ENCODE assay signal across 21 cellular contexts in genomic region chr1:13996334-13996733, GRCh38.
"Had no signal": no experiment of that assay in that cellular context is flagged by ENCODE, and none has a peak within 500 bp of the region (broad histone marks: within the 10 kb centered on the region; RNA-seq: fewer than 3 reads in every experiment).

No MANE protein-coding gene starts in this region.

- H3K4me1 ChIP-seq: heart right ventricle, prostate gland, thyroid gland had no signal

- H3K27ac Mint-ChIP-seq: T-cell had no signal

- H3K4me1 Mint-ChIP-seq: T-cell had no signal

- DNase-seq: activated CD4-positive, alpha-beta T cell treated with anti-CD3 and anti-CD28 coated beads, Interleukin-2, amount 50 U/mL, for 1 hour; activated CD8-positive, alpha-beta memory T cell treated with anti-CD3 and anti-CD28 coated beads, Interleukin-2, amount 50 U/mL, for 4 hours; activated effector memory CD4-positive, alpha-beta T cell treated with anti-CD3 and anti-CD28 coated beads, Interleukin-2, amount 50 U/mL, for 16 hours; activated naive CD4-positive, alpha-beta T cell treated with anti-CD3 and anti-CD28 coated beads, Interleukin-2, amount 50 U/mL, for 16 hours; activated T-cell treated with anti-CD3 and anti-CD28 coated beads, Interleukin-2, amount 50 U/mL, for 4 hours; aorta; brain microvascular endothelial cell; central memory CD4-positive, alpha-beta T cell; erythroblast; heart right ventricle; left colon; right cardiac atrium; stimulated activated CD4-positive, alpha-beta T cell treated with anti-CD3 and anti-CD28 coated beads, Interleukin-2, amount 100 ng/mL, for 24 hours; stimulated activated naive CD4-positive, alpha-beta T cell treated with Interleukin-2 at 50 U/mL for 16 hours; T-cell; T-helper 9 cell; thyroid gland had no signal

- H3K27ac ChIP-seq: brain microvascular endothelial cell, coronary artery, heart right ventricle, prostate gland, thyroid gland had no signal

- H3K4me3 Mint-ChIP-seq: activated T-cell treated with anti-CD3 and anti-CD28 coated beads, Interleukin-2, amount 50 U/mL, for 4 hours; neural crest cell; T-cell had no signal

- H3K27me3 ChIP-seq: brain microvascular endothelial cell, thyroid gland had no signal

- H3K36me3 Mint-ChIP-seq: T-cell had no signal

- ATAC-seq: activated CD4-positive, CD25-positive, alpha-beta regulatory T cell treated with anti-CD3 and anti-CD28 coated beads, Interleukin-2, amount 50 U/mL, for 24 hours; activated T-cell treated with anti-CD3 and anti-CD28 coated beads, Interleukin-2, amount 50 U/mL, for 4 hours; heart right ventricle; left colon; right cardiac atrium; T-cell had no signal

- H3K4me3 ChIP-seq: coronary artery, heart right ventricle, prostate gland, thyroid gland had no signal

- H3K36me3 ChIP-seq: brain microvascular endothelial cell, heart right ventricle, prostate gland, thyroid gland had no signal

- H3K9me3 ChIP-seq: prostate gland, thyroid gland had no signal
